17 cellular contexts compared by ENCODE assay signal in genomic region chr10:126783806-126784205, GRCh38.
A peak's percentile ranks its signal among the peaks of the same experiment; 100 is the strongest.
DNase-seq lines count a peak whose midpoint lies in the region; ATAC-seq, FAIRE-seq and TF ChIP-seq lines count a peak whose summit lies in the region.
"Had no signal": no experiment of that assay in that cellular context is flagged by ENCODE, and none has a peak within 500 bp of the region (broad histone marks: within the 10 kb centered on the region; RNA-seq: fewer than 3 reads in every experiment).

No MANE protein-coding gene starts in this region.

- no peak overlapping the region for H2BK12ac ChIP-seq in mesenchymal stem cell (ENCODE audit: low read length in 2 of 2)

- no peaks in the 10 kb centered on the region for H3K9me2 ChIP-seq in PC-3 (replicated peaks; ENCODE audit: low read length)

- no peaks in the 10 kb centered on the region for H3K36me3 ChIP-seq in breast epithelium
- no peaks in the 10 kb centered on the region for H3K36me3 ChIP-seq in PC-3 (ENCODE audit: low read depth, low read length)
- no peaks in the 10 kb centered on the region for H3K36me3 ChIP-seq in mesenchymal stem cell (ENCODE audit: control insufficient read depth in 1 of 2, insufficient read depth in 2 of 2, low read depth in 1 of 2, low read length in 2 of 2)
- no peaks in the 10 kb centered on the region for H3K36me3 ChIP-seq in SJCRH30
- H3K36me3 ChIP-seq in heart left ventricle, result no peaks in the 10 kb centered on the region

- no peak overlapping the region for H2BK120ac ChIP-seq in mesenchymal stem cell (ENCODE audit: low read depth, low read length)

- no peaks in the 10 kb centered on the region for H3K9me3 ChIP-seq in breast epithelium
- H3K9me3 ChIP-seq in PC-3 (ENCODE audit: low read length), result no peaks in the 10 kb centered on the region
- no peaks in the 10 kb centered on the region for H3K9me3 ChIP-seq in mesenchymal stem cell (ENCODE audit: control insufficient read depth, low read length)
- H3K9me3 ChIP-seq in SJCRH30 (replicated peaks), result no peaks in the 10 kb centered on the region
- H3K9me3 ChIP-seq in heart left ventricle, result no peaks in the 10 kb centered on the region

- no peak overlapping the region for H3K9ac ChIP-seq in PC-3 (ENCODE audit: low read length)
- H3K9ac ChIP-seq in mesenchymal stem cell (ENCODE audit: low read length), result no peak overlapping the region

- no peak overlapping the region for H3K4me3 ChIP-seq in breast epithelium
- no peak overlapping the region for H3K4me3 ChIP-seq in PC-3 (ENCODE audit: low read length)
- no peak overlapping the region for H3K4me3 ChIP-seq in mesenchymal stem cell (ENCODE audit: insufficient read depth in 1 of 2, low read depth in 1 of 2, low read length in 2 of 2)
- H3K4me3 ChIP-seq in SJCRH30, result no peak overlapping the region
- no peak overlapping the region for H3K4me3 ChIP-seq in heart left ventricle

- H3K27ac Mint-ChIP-seq in MCF 10A (ENCODE audit: low read depth, unreplicated experiment), result no peak overlapping the region
- H3K27ac Mint-ChIP-seq: CD14-positive monocyte; CD8-positive, alpha-beta memory T cell had no signal

- no peak overlapping the region for H3K4me3 Mint-ChIP-seq in MCF 10A (ENCODE audit: unreplicated experiment)
- H3K4me3 Mint-ChIP-seq: CD8-positive, alpha-beta memory T cell had no signal

- intact Hi-C loops in MCF 10A (cut with micrococcal nuclease), result no loop called here
- intact Hi-C loops in breast epithelium (cut with DNase I; ENCODE audit: low total_unique reads), result no loop called here
- intact Hi-C loops in PC-3 (cut with micrococcal nuclease), result no loop called here
- intact Hi-C loops in heart left ventricle (cut with DNase I), result no loop called here

- H3K36me3 Mint-ChIP-seq in MCF 10A (ENCODE audit: insufficient read depth, unreplicated experiment), result no peaks in the 10 kb centered on the region
- H3K36me3 Mint-ChIP-seq: CD14-positive monocyte; CD8-positive, alpha-beta memory T cell had no signal

- H3K23ac ChIP-seq in mesenchymal stem cell (ENCODE audit: low read length in 2 of 2), result no peak overlapping the region

- H3F3A ChIP-seq in PC-3 (ENCODE audit: low read length, unreplicated experiment), result no peaks in the 10 kb centered on the region

- no peak for TF ChIP-seq POLR2A in breast epithelium (IDR thresholded peaks at IDR 0.05)
- TF ChIP-seq POLR2A in GM12892 (IDR thresholded peaks at IDR 0.05; ENCODE audit: low read depth, low read length), result no peak
- TF ChIP-seq POLR2A in heart left ventricle (IDR thresholded peaks at IDR 0.05), result no peak

- H3K27me3 Mint-ChIP-seq in MCF 10A (ENCODE audit: insufficient read depth, unreplicated experiment), result no peaks in the 10 kb centered on the region
- H3K27me3 Mint-ChIP-seq: CD8-positive, alpha-beta memory T cell had no signal

- TF ChIP-seq CTCF in MCF 10A (IDR thresholded peaks at IDR 0.05; ENCODE audit: unreplicated experiment), result no peak
- no peak for TF ChIP-seq CTCF in breast epithelium (IDR thresholded peaks at IDR 0.05)
- TF ChIP-seq CTCF in PC-3 (conservative IDR thresholded peaks at IDR 0.05; ENCODE audit: low read depth, low read length), result no peak
- TF ChIP-seq CTCF in heart left ventricle (IDR thresholded peaks at IDR 0.05), result no peak

- WGBS in mesenchymal stem cell, result 41% methylated on average over 1 of the region's 1 CpG
- WGBS in heart left ventricle, 4 donors, result 46 to 65% (median 55%) methylated on average over 1 of the region's 1 CpG

- no peak overlapping the region for H3K14ac ChIP-seq in mesenchymal stem cell (ENCODE audit: low read length in 2 of 2)

- H3K79me1 ChIP-seq in mesenchymal stem cell (replicated peaks; ENCODE audit: low read length, poor library complexity, severe bottlenecking), result no peaks in the 10 kb centered on the region

- no peak for ATAC-seq in PC-3
- no peak for ATAC-seq in heart left ventricle
- ATAC-seq: HCT116 had no signal

- no peaks in the 10 kb centered on the region for H3K4me1 Mint-ChIP-seq in MCF 10A (ENCODE audit: insufficient read depth, unreplicated experiment)
- H3K4me1 Mint-ChIP-seq: CD14-positive monocyte; CD8-positive, alpha-beta memory T cell had no signal

- no peak overlapping the region for H4K8ac ChIP-seq in mesenchymal stem cell (ENCODE audit: low read length)

- no peak for FAIRE-seq in GM12892 (lab: Jason Lieb, UNC)
- FAIRE-seq: H54 had no signal

- no peak overlapping the region for H2BK15ac ChIP-seq in mesenchymal stem cell (ENCODE audit: low read depth, poor library complexity, severe bottlenecking)

- H3K27ac ChIP-seq in breast epithelium (no peak overlapping the region), PC-3 (ENCODE audit: low read length) (no peak overlapping the region), mesenchymal stem cell (ENCODE audit: low read length, poor library complexity, severe bottlenecking) (no peak overlapping the region), SJCRH30 (no peak overlapping the region), heart left ventricle (no peak overlapping the region)
- H3K27ac ChIP-seq: 22Rv1 had no signal

- H3K27me3 ChIP-seq in breast epithelium (no peaks in the 10 kb centered on the region), PC-3 (ENCODE audit: low read length) (no peaks in the 10 kb centered on the region), mesenchymal stem cell (ENCODE audit: control insufficient read depth in 1 of 2, insufficient read depth in 1 of 2, low read length in 2 of 2) (peaks cover 3 to 19% of the 10 kb centered on the region in 2 experiments), SJCRH30 (no peaks in the 10 kb centered on the region), heart left ventricle (peaks cover 0 to 10% (median 0%) of the 10 kb centered on the region in 9 donors)

- BruUV-seq in MCF 10A (replicated peaks; lab: Mats Ljungman, UMichigan), result no TSS peak
- BruUV-seq in PC-3 (replicated peaks; lab: Mats Ljungman, UMichigan), result no TSS peak

- no peak overlapping the region for H2AK5ac ChIP-seq in mesenchymal stem cell (ENCODE audit: low read length, severe bottlenecking)

- H3K79me2 ChIP-seq in PC-3 (ENCODE audit: low read length), result no peaks in the 10 kb centered on the region

- POLR2A ChIA-PET in MCF 10A (lab: Yijun Ruan, JAX) (no interaction called here), PC-3 (lab: Charles Lee; ENCODE audit: unreplicated experiment) (no interaction called here)

- H2AFZ ChIP-seq in PC-3 (ENCODE audit: low read length) (no peak overlapping the region), mesenchymal stem cell (ENCODE audit: low read depth, low read length) (no peak overlapping the region)

- no peak overlapping the region for H3K4ac ChIP-seq in mesenchymal stem cell (ENCODE audit: low read depth in 1 of 2, low read length in 2 of 2)

- H4K91ac ChIP-seq in mesenchymal stem cell (ENCODE audit: low read length), result no peak overlapping the region

- H3K18ac ChIP-seq in mesenchymal stem cell (ENCODE audit: low read depth in 1 of 2, low read length in 2 of 2), result no peak overlapping the region

- H3K4me2 ChIP-seq in PC-3 (ENCODE audit: low read length) (no peak overlapping the region), mesenchymal stem cell (ENCODE audit: low read length, poor library complexity, severe bottlenecking) (no peak overlapping the region)

- no peaks in the 10 kb centered on the region for H3K4me1 ChIP-seq in breast epithelium
- H3K4me1 ChIP-seq in PC-3 (ENCODE audit: insufficient read depth, low read length), result no peaks in the 10 kb centered on the region
- no peaks in the 10 kb centered on the region for H3K4me1 ChIP-seq in mesenchymal stem cell (ENCODE audit: control insufficient read depth, insufficient read depth, low read depth, low read length)
- no peaks in the 10 kb centered on the region for H3K4me1 ChIP-seq in SJCRH30
- H3K4me1 ChIP-seq in heart left ventricle, result no peaks in the 10 kb centered on the region

- H4K20me1 ChIP-seq in PC-3 (ENCODE audit: low read length), result no peaks in the 10 kb centered on the region

- H3K9me3 Mint-ChIP-seq in MCF 10A (ENCODE audit: unreplicated experiment), result no peaks in the 10 kb centered on the region

- peak; percentile 8 for DNase-seq in MCF 10A (ENCODE audit: unreplicated experiment)
- DNase-seq in breast epithelium (ENCODE audit: low spot score in 2 of 2), result no peak
- DNase-seq in PC-3, result peak; percentile 36
- DNase-seq in mesenchymal stem cell, result peak; percentile 3
- DNase-seq in GM12892 (ENCODE audit: insufficient read length), result no peak
- no peak for DNase-seq in SJCRH30
- DNase-seq in RPMI8226, result no peak
- DNase-seq in heart left ventricle, result no peak
- DNase-seq: CD8-positive, alpha-beta memory T cell; DMS53; GDM1; IMR-90; KBM-7 had no signal

- H2BK5ac ChIP-seq in mesenchymal stem cell (ENCODE audit: low read depth, low read length, poor library complexity, severe bottlenecking), result no peak overlapping the region

- CTCF ChIA-PET in MCF 10A (lab: Yijun Ruan, JAX), result interaction anchor here (0.6 to 0.7 kb wide), 2 partner anchors 442 to 830 kb away, joined by 3 read pairs; no protein-coding TSS in a partner anchor
- CTCF ChIA-PET in PC-3 (lab: Charles Lee), result no interaction called here

Comparison
In these comparisons a context has a peak if more than half of its experiments do, and no peak if none do; other contexts are left out.
1. DNase-seq: peak in MCF 10A (single experiment), PC-3 (single experiment) and mesenchymal stem cell (single experiment); none in breast epithelium (0 of 2), GM12892 (single experiment), SJCRH30 (0 of 2), RPMI8226 (single experiment) and heart left ventricle (0 of 5).